Comparison of ENCODE assay signal across 1 cellular context in genomic region chr11:67401495-67402191, GRCh38.
TF ChIP-seq lines count a peak whose summit lies in the region.

Gene PPP1CA, minus strand, starts transcription at chr11:67401858. Its CDS starts 76 bp downstream, at chr11:67401782.

TF ChIP-seq in HepG2, 621 proteins besides CTCF, POLR2A, EP300 and RAD21 (continued from another document and continues in another):
- TF ChIP-seq FOXP4 (CRISPR knock-in tag; IDR thresholded peaks at IDR 0.05) (no peak), PHF20 (CRISPR knock-in tag; IDR thresholded peaks at IDR 0.05) (no peak; the same call in 1 of the 2 replicates), CBFB (CRISPR knock-in tag; IDR thresholded peaks at IDR 0.05) (0 out of 2 replicates have a peak, but pooled peaks have one; percentile 9), PRDM10 (CRISPR knock-in tag; IDR thresholded peaks at IDR 0.05; ENCODE audit: low read depth) (no peak), LCORL (IDR thresholded peaks at IDR 0.05) (no peak), LCORL (CRISPR knock-in tag; IDR thresholded peaks at IDR 0.05) (0 out of 2 replicates have a peak, but pooled peaks have one; percentile 53), ZBTB37 (CRISPR knock-in tag; IDR thresholded peaks at IDR 0.05) (no peak), MTERF4 (CRISPR knock-in tag; IDR thresholded peaks at IDR 0.05) (no peak), STAT5B (CRISPR knock-in tag; IDR thresholded peaks at IDR 0.05) (no peak), PAF1 (CRISPR knock-in tag; IDR thresholded peaks at IDR 0.05) (no peak), AGO2 (optimal IDR thresholded peaks at IDR 0.05; ENCODE audit: low read depth, low read length) (peak; percentile 11), CERS6 (CRISPR knock-in tag; IDR thresholded peaks at IDR 0.05) (no peak), ZBTB1 (CRISPR knock-in tag; IDR thresholded peaks at IDR 0.05; ENCODE audit: borderline replicate concordance) (no peak), MLLT10 (CRISPR knock-in tag; IDR thresholded peaks at IDR 0.05) (no peak), CAMTA2 (CRISPR knock-in tag; IDR thresholded peaks at IDR 0.05; ENCODE audit: borderline replicate concordance) (no peak; the same call in 1 of the 2 replicates), TSC22D2 (CRISPR knock-in tag; IDR thresholded peaks at IDR 0.05; ENCODE audit: borderline replicate concordance) (no peak), ZIK1 (CRISPR knock-in tag; IDR thresholded peaks at IDR 0.05; ENCODE audit: borderline replicate concordance, low read depth) (no peak), NFE2 (CRISPR knock-in tag; IDR thresholded peaks at IDR 0.05) (no peak), ZNF280B (CRISPR knock-in tag; IDR thresholded peaks at IDR 0.05; ENCODE audit: borderline replicate concordance) (no peak), TEF (CRISPR knock-in tag; IDR thresholded peaks at IDR 0.05) (no peak), ARID4A (CRISPR knock-in tag; IDR thresholded peaks at IDR 0.05; ENCODE audit: borderline replicate concordance) (peak; percentile 78; the same call in 1 of the 2 replicates), ZNF18 (CRISPR knock-in tag; IDR thresholded peaks at IDR 0.05; ENCODE audit: insufficient replicate concordance) (no peak), ZNF703 (CRISPR knock-in tag; IDR thresholded peaks at IDR 0.05; ENCODE audit: borderline replicate concordance) (no peak), RFX1 (IDR thresholded peaks at IDR 0.05) (no peak), RNF219 (CRISPR knock-in tag; IDR thresholded peaks at IDR 0.05) (no peak), ZSCAN21 (CRISPR knock-in tag; IDR thresholded peaks at IDR 0.05; ENCODE audit: borderline replicate concordance) (peak; percentile 66; the same call in 1 of the 2 replicates), ZNF33B (CRISPR knock-in tag; IDR thresholded peaks at IDR 0.05) (no peak), HCFC1 (IDR thresholded peaks at IDR 0.05; ENCODE audit: low read depth, low read length) (no peak), YEATS2 (CRISPR knock-in tag; IDR thresholded peaks at IDR 0.05; ENCODE audit: borderline replicate concordance) (no peak), ZNF574 (CRISPR knock-in tag; IDR thresholded peaks at IDR 0.05) (peak; percentile 41; the same call in 1 of the 2 replicates)
